Comparison of ENCODE assay signal across 19 cellular contexts in genomic region chr11:13317293-13318080, GRCh38. TPM values are rescaled to one million over a fixed set of nuclear protein-coding genes. Genes with fewer than 3 reads are reported as not detected.
DNase-seq lines count a peak whose midpoint lies in the region; ATAC-seq and TF ChIP-seq lines count a peak whose summit lies in the region.
"Had no signal": no experiment of that assay in that cellular context is flagged by ENCODE, and none has a peak within 500 bp of the region (broad histone marks: within the 10 kb centered on the region; RNA-seq: fewer than 3 reads in every experiment).

No MANE protein-coding gene starts in this region.

- no peak overlapping the region for H3K27ac ChIP-seq in PC-3 (ENCODE audit: low read length)
- peak overlapping the region; percentile 35 to 67 for H3K27ac ChIP-seq in thoracic aorta
- H3K27ac ChIP-seq in stomach, result no peak overlapping the region
- H3K27ac ChIP-seq: prostate gland, WERI-Rb-1 had no signal

- H3K27ac Mint-ChIP-seq in activated CD8-positive, alpha-beta T cell treated with anti-CD3 and anti-CD28 coated beads for 36 hours, result peak overlapping the region; percentile 5
- no peak overlapping the region for H3K27ac Mint-ChIP-seq in activated CD8-positive, alpha-beta T cell treated with anti-CD3 and anti-CD28 coated beads, Interleukin-2, amount 10 ng/mL, durations not matched to agents 7 days and 5 days
- peak overlapping the region; percentile 5 to 85 for H3K27ac Mint-ChIP-seq in effector memory CD8-positive, alpha-beta T cell
- H3K27ac Mint-ChIP-seq: type B pancreatic cell had no signal

- H2AFZ ChIP-seq in PC-3 (ENCODE audit: low read length), result 0 out of 2 replicates have a peak overlapping the region, but pooled peaks have one; percentile 24

- TF ChIP-seq EP300 in stomach (IDR thresholded peaks at IDR 0.05), result no peak

- H3K9me2 ChIP-seq in PC-3 (replicated peaks; ENCODE audit: low read length), result no peaks in the 10 kb centered on the region

- peaks cover 73% of the 10 kb centered on the region for H3K4me1 Mint-ChIP-seq in activated CD8-positive, alpha-beta T cell treated with anti-CD3 and anti-CD28 coated beads for 36 hours (ENCODE audit: low read depth)
- H3K4me1 Mint-ChIP-seq in activated CD8-positive, alpha-beta T cell treated with anti-CD3 and anti-CD28 coated beads, Interleukin-2, amount 10 ng/mL, durations not matched to agents 7 days and 5 days (ENCODE audit: low read depth), result peaks cover 61% of the 10 kb centered on the region
- H3K4me1 Mint-ChIP-seq in effector memory CD8-positive, alpha-beta T cell (ENCODE audit: low read depth in 2 of 2), result peaks cover 68 to 92% of the 10 kb centered on the region in 2 donors

- no peaks in the 10 kb centered on the region for H3K79me2 ChIP-seq in PC-3 (ENCODE audit: low read length)

- H4K20me1 ChIP-seq in PC-3 (ENCODE audit: low read length), result no peaks in the 10 kb centered on the region

- H3K9me3 Mint-ChIP-seq in activated CD8-positive, alpha-beta T cell treated with anti-CD3 and anti-CD28 coated beads for 36 hours, result no peaks in the 10 kb centered on the region
- H3K9me3 Mint-ChIP-seq in activated CD8-positive, alpha-beta T cell treated with anti-CD3 and anti-CD28 coated beads, Interleukin-2, amount 10 ng/mL, durations not matched to agents 7 days and 5 days (ENCODE audit: insufficient read depth), result no peaks in the 10 kb centered on the region
- no peaks in the 10 kb centered on the region for H3K9me3 Mint-ChIP-seq in effector memory CD8-positive, alpha-beta T cell
- H3K9me3 Mint-ChIP-seq: activated naive CD4-positive, alpha-beta T cell treated with anti-CD3 and anti-CD28 coated beads, Interleukin-2, amount 50 U/mL, for 72 hours had no signal

- H3K36me3 Mint-ChIP-seq in activated CD8-positive, alpha-beta T cell treated with anti-CD3 and anti-CD28 coated beads for 36 hours (ENCODE audit: low read depth), result peaks cover 6% of the 10 kb centered on the region
- H3K36me3 Mint-ChIP-seq in activated CD8-positive, alpha-beta T cell treated with anti-CD3 and anti-CD28 coated beads, Interleukin-2, amount 10 ng/mL, durations not matched to agents 7 days and 5 days (ENCODE audit: low read depth), result peaks cover 24% of the 10 kb centered on the region
- H3K36me3 Mint-ChIP-seq in effector memory CD8-positive, alpha-beta T cell (ENCODE audit: insufficient read depth), result peaks cover 9% of the 10 kb centered on the region
- H3K36me3 Mint-ChIP-seq: activated naive CD4-positive, alpha-beta T cell treated with anti-CD3 and anti-CD28 coated beads, Interleukin-2, amount 50 U/mL, for 72 hours; type B pancreatic cell had no signal

- intact Hi-C loops in activated CD8-positive, alpha-beta T cell treated with anti-CD3 and anti-CD28 coated beads for 36 hours (cut with micrococcal nuclease), result no loop called here
- intact Hi-C loops in PC-3 (cut with micrococcal nuclease), result no loop called here
- intact Hi-C loops in stomach (cut with DNase I; ENCODE audit: low total_unique reads), result no loop called here

- POLR2A ChIA-PET in activated CD8-positive, alpha-beta T cell treated with anti-CD3 and anti-CD28 coated beads for 36 hours (lab: Charles Lee), result interaction anchor here (1.5 kb wide), 1 partner anchor 30 kb away, joined by 3 read pairs; no protein-coding TSS in a partner anchor
- POLR2A ChIA-PET in activated CD8-positive, alpha-beta T cell treated with anti-CD3 and anti-CD28 coated beads, Interleukin-2, amount 10 ng/mL, durations not matched to agents 7 days and 5 days (lab: Charles Lee), result no interaction called here
- POLR2A ChIA-PET in PC-3 (lab: Charles Lee; ENCODE audit: unreplicated experiment), result no interaction called here

- H3K36me3 ChIP-seq in PC-3 (ENCODE audit: low read depth, low read length) (no peaks in the 10 kb centered on the region), thoracic aorta (no peaks in the 10 kb centered on the region), stomach (peaks cover 0 to 4% (median 2%) of the 10 kb centered on the region in 4 donors), H7 (replicated peaks; ENCODE audit: control insufficient read depth, insufficient read depth, low read length) (no peaks in the 10 kb centered on the region)
- H3K36me3 ChIP-seq: left lung, prostate gland, WERI-Rb-1 had no signal

- H3K27me3 ChIP-seq in PC-3 (ENCODE audit: low read length) (no peaks in the 10 kb centered on the region), thoracic aorta (replicated peaks; ENCODE audit: insufficient read depth) (no peaks in the 10 kb centered on the region), stomach (no peaks in the 10 kb centered on the region), H7 (ENCODE audit: control insufficient read depth, insufficient read depth, low read length) (no peaks in the 10 kb centered on the region)
- H3K27me3 ChIP-seq: heart right ventricle, left lung had no signal

- ATAC-seq in activated CD8-positive, alpha-beta T cell treated with anti-CD3 and anti-CD28 coated beads for 36 hours, result no peak
- no peak for ATAC-seq in activated CD8-positive, alpha-beta T cell treated with anti-CD3 and anti-CD28 coated beads, Interleukin-2, amount 10 ng/mL, durations not matched to agents 7 days and 5 days
- ATAC-seq in PC-3 (no peak), thoracic aorta (ENCODE audit: insufficient number of reproducible peaks, low FRiP score, low read depth) (no peak), HG02938 (IDR thresholded peaks at IDR 0.05; ENCODE audit: unreplicated experiment) (no peak)
- ATAC-seq in effector memory CD8-positive, alpha-beta T cell (replicated peaks), result no peak
- ATAC-seq: Panc1 had no signal

- no TSS peak for BruUV-seq in PC-3 (replicated peaks; lab: Mats Ljungman, UMichigan)

- H3F3A ChIP-seq in PC-3 (ENCODE audit: low read length, unreplicated experiment), result no peaks in the 10 kb centered on the region

- H3K9ac ChIP-seq in PC-3 (ENCODE audit: low read length), result no peak overlapping the region

- H3K4me1 ChIP-seq in PC-3 (ENCODE audit: insufficient read depth, low read length) (peaks cover 12% of the 10 kb centered on the region), thoracic aorta (ENCODE audit: control insufficient read depth in 1 of 2, low read depth in 2 of 2) (peaks cover 33 to 44% of the 10 kb centered on the region in 2 donors), stomach (peaks cover 33 to 65% (median 55%) of the 10 kb centered on the region in 4 donors)
- H3K4me1 ChIP-seq: prostate gland had no signal

- H3K4me3 ChIP-seq in PC-3 (ENCODE audit: low read length) (no peak overlapping the region), thoracic aorta (no peak overlapping the region), stomach (no peak overlapping the region), H7 (ENCODE audit: insufficient read depth, low read depth, low read length) (no peak overlapping the region)
- H3K4me3 ChIP-seq: heart right ventricle, left lung, prostate gland had no signal

- H3K27me3 Mint-ChIP-seq in activated CD8-positive, alpha-beta T cell treated with anti-CD3 and anti-CD28 coated beads for 36 hours, result no peaks in the 10 kb centered on the region
- no peaks in the 10 kb centered on the region for H3K27me3 Mint-ChIP-seq in activated CD8-positive, alpha-beta T cell treated with anti-CD3 and anti-CD28 coated beads, Interleukin-2, amount 10 ng/mL, durations not matched to agents 7 days and 5 days (ENCODE audit: low read depth)
- H3K27me3 Mint-ChIP-seq in effector memory CD8-positive, alpha-beta T cell, result no peaks in the 10 kb centered on the region
- H3K27me3 Mint-ChIP-seq: type B pancreatic cell had no signal

- no peak overlapping the region for H3K4me2 ChIP-seq in PC-3 (ENCODE audit: low read length)

- CTCF ChIA-PET in activated CD8-positive, alpha-beta T cell treated with anti-CD3 and anti-CD28 coated beads for 36 hours (lab: Charles Lee), result interaction anchor here (1.0 to 1.4 kb wide), 3 partner anchors 18 to 38 kb away, joined by 3 to 5 read pairs (median 4); no protein-coding TSS in a partner anchor
- CTCF ChIA-PET in activated CD8-positive, alpha-beta T cell treated with anti-CD3 and anti-CD28 coated beads, Interleukin-2, amount 10 ng/mL, durations not matched to agents 7 days and 5 days (lab: Charles Lee), result interaction anchor here (1.4 to 4.8 kb wide), 4 partner anchors 18 to 38 kb away, joined by 3 to 34 read pairs (median 4); no protein-coding TSS in a partner anchor
- CTCF ChIA-PET in PC-3 (lab: Charles Lee), result no interaction called here

- no peak for DNase-seq in activated CD8-positive, alpha-beta T cell treated with anti-CD3 and anti-CD28 coated beads for 36 hours
- DNase-seq in activated CD8-positive, alpha-beta T cell treated with anti-CD3 and anti-CD28 coated beads, Interleukin-2, amount 10 ng/mL, durations not matched to agents 7 days and 5 days, result no peak
- DNase-seq in PC-3 (no peak), thoracic aorta (ENCODE audit: low spot score) (no peak), stomach (no peak), H7 (no peak)
- no peak for DNase-seq in effector memory CD8-positive, alpha-beta T cell
- DNase-seq: activated CD4-positive, alpha-beta T cell treated with anti-CD3 and anti-CD28 coated beads, Interleukin-2, amount 50 U/mL, for 4 hours; heart right ventricle; KBM-7; left lung; NCI-H2029; stimulated activated naive CD4-positive, alpha-beta T cell; WERI-Rb-1 had no signal

- no peaks in the 10 kb centered on the region for H3K9me3 ChIP-seq in PC-3 (ENCODE audit: low read length)
- H3K9me3 ChIP-seq in thoracic aorta, result no peaks in the 10 kb centered on the region
- no peaks in the 10 kb centered on the region for H3K9me3 ChIP-seq in stomach
- H3K9me3 ChIP-seq: heart right ventricle, left lung, prostate gland had no signal

- WGBS in stomach, 5 donors, result 79 to 83% (median 80%) methylated on average over 4 of the region's 4 CpGs

- TF ChIP-seq POLR2A in stomach (IDR thresholded peaks at IDR 0.05), result no peak

- no peak overlapping the region for H3K4me3 Mint-ChIP-seq in activated CD8-positive, alpha-beta T cell treated with anti-CD3 and anti-CD28 coated beads for 36 hours
- H3K4me3 Mint-ChIP-seq in activated CD8-positive, alpha-beta T cell treated with anti-CD3 and anti-CD28 coated beads, Interleukin-2, amount 10 ng/mL, durations not matched to agents 7 days and 5 days, result no peak overlapping the region
- H3K4me3 Mint-ChIP-seq in effector memory CD8-positive, alpha-beta T cell, result peak overlapping the region; percentile 41 to 56
- H3K4me3 Mint-ChIP-seq: type B pancreatic cell had no signal

- no peak for TF ChIP-seq CTCF in activated CD8-positive, alpha-beta T cell treated with anti-CD3 and anti-CD28 coated beads for 36 hours (IDR thresholded peaks at IDR 0.05)
- TF ChIP-seq CTCF in PC-3 (conservative IDR thresholded peaks at IDR 0.05; ENCODE audit: low read depth, low read length) (no peak), thoracic aorta (IDR thresholded peaks at IDR 0.05) (no peak), stomach (IDR thresholded peaks at IDR 0.05) (no peak)

RNA-seq across cellular contexts. Expression of gene BMAL1, which starts 39.9 kb away (rescaled TPM):
- 10 to 100 TPM; 21.5 to 22.7 TPM for total RNA-seq in activated CD8-positive, alpha-beta T cell treated with anti-CD3 and anti-CD28 coated beads for 36 hours
- total RNA-seq in activated CD8-positive, alpha-beta T cell treated with anti-CD3 and anti-CD28 coated beads, Interleukin-2, amount 10 ng/mL, durations not matched to agents 7 days and 5 days, result 10 to 100 TPM; 41.1 to 53.5 TPM
- 4.7 and 10.9 TPM in 2 replicates for total RNA-seq in PC-3 (2014; rRNA removed)
- 10 to 100 TPM; 21.8 to 40.8 TPM for total RNA-seq in thoracic aorta
- 100 to 1,000 TPM in 1 of 5 donors, 10 to 100 TPM in 3, 1 to 10 TPM in 1; 7.1 to 132 (median 38.0) TPM for total RNA-seq in stomach
- 10 to 100 TPM in 2 of 3 donors, 1 to 10 TPM in 1; 8.4 to 17.1 (median 13.1) TPM for polyA plus RNA-seq in stomach
- total RNA-seq in H7 (2014; rRNA removed; shearing (Covaris generic)), result 3.8 and 5.0 TPM in 2 replicates

Comparison
In these comparisons a context has a peak if more than half of its experiments do, and no peak if none do; other contexts are left out.
1. H3K4me3 Mint-ChIP-seq: peak in effector memory CD8-positive, alpha-beta T cell (2 of 2); none in activated CD8-positive, alpha-beta T cell treated with anti-CD3 and anti-CD28 coated beads for 36 hours (single experiment) and activated CD8-positive, alpha-beta T cell treated with anti-CD3 and anti-CD28 coated beads, Interleukin-2, amount 10 ng/mL, durations not matched to agents 7 days and 5 days (single experiment).
2. H3K27ac ChIP-seq: peak in thoracic aorta (2 of 2); none in PC-3 (single experiment) and stomach (0 of 5).